In genomic region chr6:119749341-119749740, GRCh38 we compare ENCODE assay signal across 23 cellular contexts.
"Had no signal": no experiment of that assay in that cellular context is flagged by ENCODE, and none has a peak within 500 bp of the region (broad histone marks: within the 10 kb centered on the region; RNA-seq: fewer than 3 reads in every experiment).

No MANE protein-coding gene starts in this region.

- H3K27ac Mint-ChIP-seq: activated CD4-positive, alpha-beta memory T cell treated with anti-CD3 and anti-CD28 coated beads, Interleukin-2, amount 10 ng/mL, durations not matched to agents 7 days and 5 days; activated naive CD4-positive, alpha-beta T cell treated with anti-CD3 and anti-CD28 coated beads, Interleukin-2, amount 50 U/mL, for 24 hours; brain; nephron progenitor cell; stimulated activated naive CD8-positive, alpha-beta T cell treated with anti-CD3 and anti-CD28 coated beads, Interleukin-15, Interleukin-2, amounts not matched to agents 100 ng/mL and 50 ng/mL, for 24 hours; T-helper 1 cell treated with Interleukin-12 subunit alpha and Interleukin-12 subunit beta and Interleukin-4 antibody, amounts not matched to agents 30 μg/mL and 1 μg/mL, for 36 hours had no signal

- H3K9me3 ChIP-seq: gastrocnemius medialis, pancreas had no signal

- H3K36me3 ChIP-seq: gastrocnemius medialis, pancreas, tibial nerve had no signal

- H3K4me1 Mint-ChIP-seq: activated CD4-positive, alpha-beta memory T cell treated with anti-CD3 and anti-CD28 coated beads, Interleukin-2, amount 10 ng/mL, durations not matched to agents 7 days and 5 days; activated naive CD4-positive, alpha-beta T cell treated with anti-CD3 and anti-CD28 coated beads, Interleukin-2, amount 50 U/mL, for 24 hours; brain; nephron progenitor cell had no signal

- ATAC-seq: gastrocnemius medialis, left ventricle myocardium superior, pancreas, right cardiac atrium had no signal

- H3K4me3 Mint-ChIP-seq: activated CD4-positive, alpha-beta memory T cell treated with anti-CD3 and anti-CD28 coated beads, Interleukin-2, amount 10 ng/mL, durations not matched to agents 7 days and 5 days; activated naive CD4-positive, alpha-beta T cell treated with anti-CD3 and anti-CD28 coated beads, Interleukin-2, amount 50 U/mL, for 24 hours; brain; nephron progenitor cell; stimulated activated naive CD8-positive, alpha-beta T cell treated with anti-CD3 and anti-CD28 coated beads, Interleukin-15, Interleukin-2, amounts not matched to agents 100 ng/mL and 50 ng/mL, for 24 hours; T-helper 1 cell treated with Interleukin-12 subunit alpha and Interleukin-12 subunit beta and Interleukin-4 antibody, amounts not matched to agents 30 μg/mL and 1 μg/mL, for 36 hours had no signal

- H3K4me3 ChIP-seq: gastrocnemius medialis, pancreas, tibial nerve had no signal

- H3K27ac ChIP-seq: gastrocnemius medialis, pancreas, tibial nerve had no signal

- H3K4me1 ChIP-seq: gastrocnemius medialis, pancreas, tibial nerve had no signal

- H3K9me3 Mint-ChIP-seq: activated CD4-positive, alpha-beta memory T cell treated with anti-CD3 and anti-CD28 coated beads, Interleukin-2, amount 10 ng/mL, durations not matched to agents 7 days and 5 days; activated naive CD4-positive, alpha-beta T cell treated with anti-CD3 and anti-CD28 coated beads, Interleukin-2, amount 50 U/mL, for 24 hours; stimulated activated naive CD8-positive, alpha-beta T cell treated with anti-CD3 and anti-CD28 coated beads, Interleukin-15, Interleukin-2, amounts not matched to agents 100 ng/mL and 50 ng/mL, for 24 hours; T-helper 1 cell treated with Interleukin-12 subunit alpha and Interleukin-12 subunit beta and Interleukin-4 antibody, amounts not matched to agents 30 μg/mL and 1 μg/mL, for 36 hours had no signal

- H3K27me3 ChIP-seq: gastrocnemius medialis, pancreas, tibial nerve had no signal

- H3K36me3 Mint-ChIP-seq: activated naive CD4-positive, alpha-beta T cell treated with anti-CD3 and anti-CD28 coated beads, Interleukin-2, amount 50 U/mL, for 24 hours; brain had no signal

- DNase-seq: activated CD4-positive, alpha-beta memory T cell treated with anti-CD3 and anti-CD28 coated beads, Interleukin-2, amount 10 ng/mL, durations not matched to agents 7 days and 5 days; activated CD4-positive, alpha-beta T cell treated with anti-CD3 and anti-CD28 coated beads for 48 hours; activated CD4-positive, CD25-positive, alpha-beta regulatory T cell; activated gamma-delta T cell treated with Interleukin-2 at 50 U/mL for 16 hours; activated T-cell treated with anti-CD3 and anti-CD28 coated beads, Interleukin-2, amount 50 U/mL, for 1 hour; anterior cingulate cortex; caudate nucleus; effector memory CD4-positive, alpha-beta T cell; gastrocnemius medialis; hippocampal formation; left ventricle myocardium superior; mammary epithelial cell; nephron progenitor cell; pancreas; right cardiac atrium; stimulated activated CD4-positive, alpha-beta T cell treated with anti-CD3 and anti-CD28 coated beads, Interleukin-12 subunit alpha, Interleukin-12 subunit beta, amount 100 ng/mL, for 4 hours; stimulated activated CD4-positive, alpha-beta T cell treated with anti-CD3 and anti-CD28 coated beads, Interleukin-4, amount 100 ng/mL, for 4 hours; T1000 had no signal
